In the genomic region with DNA sequence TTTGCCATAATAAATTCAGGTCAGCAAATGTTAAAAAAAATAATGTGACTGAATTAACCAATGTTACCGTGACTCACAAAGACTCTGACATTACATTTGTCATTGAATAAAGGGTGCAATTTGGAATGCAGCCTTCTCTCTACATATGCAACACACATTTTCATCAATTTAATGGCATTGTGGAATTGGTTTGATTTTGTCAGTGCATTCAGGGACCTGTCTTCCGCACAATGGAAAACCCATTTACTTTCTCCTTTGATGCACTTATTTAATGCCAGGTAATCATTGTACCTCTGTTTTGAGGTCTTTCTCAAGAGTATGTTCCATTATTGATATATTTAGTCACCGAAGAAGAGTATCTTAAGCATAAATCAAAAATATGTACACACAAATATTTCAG, we compare ENCODE assay signal across 9 cellular contexts.
"Had no signal": no experiment of that assay in that cellular context is flagged by ENCODE, and none has a peak within 500 bp of the region (broad histone marks: within the 10 kb centered on the region; RNA-seq: fewer than 3 reads in every experiment).

No MANE protein-coding gene starts in this region.

- H3K4me3 Mint-ChIP-seq: IgD-negative memory B cell had no signal

- H3K27ac Mint-ChIP-seq: IgD-negative memory B cell had no signal

- H3K9ac ChIP-seq: KMS-11 had no signal

- H3K4me3 ChIP-seq: K562 had no signal

- H3K9me3 Mint-ChIP-seq: IgD-negative memory B cell had no signal

- H3K36me3 Mint-ChIP-seq: IgD-negative memory B cell had no signal

- H3K27ac ChIP-seq: HL-60, KMS-11 had no signal

- DNase-seq: IMR-90, KBM-7, KG1 had no signal

- ATAC-seq: HepG2, K562 had no signal

- FAIRE-seq: HepG2, HTR-8/SVneo, K562 had no signal

- H3K4me2 ChIP-seq: KMS-11 had no signal

- H3K27me3 Mint-ChIP-seq: IgD-negative memory B cell had no signal

- H3K4me1 Mint-ChIP-seq: IgD-negative memory B cell had no signal
